ENCODE assay signal across 1 cellular context in the genomic region with DNA sequence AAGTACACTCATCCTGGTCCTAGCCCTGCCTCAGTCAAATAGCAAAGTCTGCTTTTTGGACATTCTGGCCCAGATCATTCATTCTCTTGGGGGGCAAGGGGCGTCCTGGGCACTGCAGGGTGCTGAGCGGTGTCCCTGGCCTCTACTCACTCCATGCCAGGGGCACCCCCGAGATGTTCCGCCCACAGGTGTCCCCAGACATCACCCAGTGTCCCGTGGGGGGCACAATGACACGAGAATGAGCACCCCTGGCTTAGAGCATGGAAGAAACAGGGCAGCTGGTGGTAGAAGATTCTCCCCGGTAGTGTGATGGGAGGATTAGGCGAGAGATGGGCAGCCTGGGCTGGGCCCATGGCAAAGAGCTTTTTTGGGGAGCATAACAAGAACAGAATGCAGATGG.
TF ChIP-seq lines count a peak whose summit lies in the region.

No MANE protein-coding gene starts in this region.

TF ChIP-seq in H1, 55 proteins besides CTCF, POLR2A, EP300 and RAD21:
- TF ChIP-seq BRCA1 (IDR thresholded peaks at IDR 0.05; ENCODE audit: low read depth, low read length) (no peak), EGR1 (IDR thresholded peaks at IDR 0.05; ENCODE audit: borderline replicate concordance, low read depth, low read length) (no peak)
